In the genomic region with DNA sequence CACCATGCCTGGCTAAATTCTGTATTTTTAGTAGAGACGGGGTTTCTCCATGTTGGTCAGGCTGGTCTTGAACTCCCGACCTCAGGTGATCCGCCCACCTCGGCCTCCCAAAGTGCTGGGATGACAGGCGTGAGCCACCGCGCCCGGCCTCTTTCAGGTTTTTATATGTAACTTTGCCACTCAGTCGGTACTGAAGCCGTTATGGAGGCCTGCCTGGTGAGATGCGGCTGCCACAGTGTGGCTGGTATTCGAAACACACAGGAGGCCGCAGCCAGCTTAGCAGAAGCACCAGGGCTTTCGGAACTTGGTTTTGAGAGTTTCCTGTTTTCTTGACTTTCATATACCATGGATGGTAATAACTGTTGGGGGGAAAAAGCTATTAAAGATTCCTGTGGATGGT, we compare ENCODE assay signal across 8 cellular contexts. TPM values are rescaled to one million over a fixed set of nuclear protein-coding genes. Genes with fewer than 3 reads are reported as not detected.
A peak's percentile ranks its signal among the peaks of the same experiment; 100 is the strongest.
DNase-seq lines count a peak whose midpoint lies in the region; ATAC-seq and TF ChIP-seq lines count a peak whose summit lies in the region.
"Not testable (repeated sequence)": the region's sequence is repeated elsewhere in the genome, so short reads cannot be mapped to it uniquely, and the experiment has no call there.

No MANE protein-coding gene starts in this region.

- not testable (repeated sequence) for H3K27ac ChIP-seq in neural progenitor cell

- H3K4me1 Mint-ChIP-seq in activated CD4-positive, alpha-beta T cell treated with anti-CD3 and anti-CD28 coated beads for 36 hours = peaks cover 22% of the 10 kb centered on the region
- peaks cover 21% of the 10 kb centered on the region for H3K4me1 Mint-ChIP-seq in activated naive CD8-positive, alpha-beta T cell treated with anti-CD3 and anti-CD28 coated beads, Interleukin-2, amount 10 ng/mL, durations not matched to agents 7 days and 5 days
- H3K4me1 Mint-ChIP-seq in glutamatergic neuron (ENCODE audit: low read depth, unreplicated experiment) = not testable (repeated sequence)
- peaks cover 17% of the 10 kb centered on the region for H3K4me1 Mint-ChIP-seq in neural progenitor cell
- H3K4me1 Mint-ChIP-seq in stimulated activated naive CD8-positive, alpha-beta T cell treated with anti-CD3 and anti-CD28 coated beads, Interleukin-15, amount 100 ng/mL, for 72 hours = peaks cover 29% of the 10 kb centered on the region

- CTCF ChIA-PET in activated CD4-positive, alpha-beta T cell treated with anti-CD3 and anti-CD28 coated beads for 36 hours (lab: Charles Lee) = not testable (repeated sequence)

- not testable (repeated sequence) for H3K27me3 ChIP-seq in neural progenitor cell

- not testable (repeated sequence) for H3K9ac ChIP-seq in neural progenitor cell

- POLR2A ChIA-PET in activated CD4-positive, alpha-beta T cell treated with anti-CD3 and anti-CD28 coated beads for 36 hours (lab: Charles Lee); activated naive CD8-positive, alpha-beta T cell treated with anti-CD3 and anti-CD28 coated beads, Interleukin-2, amount 10 ng/mL, durations not matched to agents 7 days and 5 days (lab: Charles Lee): not testable (repeated sequence)

- ATAC-seq in HG02763 (IDR thresholded peaks at IDR 0.05; ENCODE audit: unreplicated experiment) (peak; percentile 28), left colon (peak; percentile 17)
- not testable (repeated sequence) for ATAC-seq in activated CD4-positive, alpha-beta T cell treated with anti-CD3 and anti-CD28 coated beads for 36 hours
- ATAC-seq in activated naive CD8-positive, alpha-beta T cell treated with anti-CD3 and anti-CD28 coated beads, Interleukin-2, amount 10 ng/mL, durations not matched to agents 7 days and 5 days (ENCODE audit: low read depth) = peak; percentile 40
- peak; percentile 35 for ATAC-seq in stimulated activated naive CD8-positive, alpha-beta T cell treated with anti-CD3 and anti-CD28 coated beads, Interleukin-15, amount 100 ng/mL, for 72 hours

- not testable (repeated sequence) for H3K4me1 ChIP-seq in neural progenitor cell

- H3K4me2 ChIP-seq in neural progenitor cell = not testable (repeated sequence)

- not testable (repeated sequence) for H3K4me3 ChIP-seq in AG09309 (ENCODE audit: control insufficient read depth, low read depth, low read length); neural progenitor cell

- DNase-seq in AG09309 (ENCODE audit: low read depth); activated naive CD8-positive, alpha-beta T cell treated with anti-CD3 and anti-CD28 coated beads, Interleukin-2, amount 10 ng/mL, durations not matched to agents 7 days and 5 days; glutamatergic neuron: not testable (repeated sequence)
- peak; percentile 56 for DNase-seq in activated CD4-positive, alpha-beta T cell treated with anti-CD3 and anti-CD28 coated beads for 36 hours
- peak; percentile 11 to 48 for DNase-seq in left colon
- DNase-seq in neural progenitor cell (ENCODE audit: low spot score) = peak; percentile 26
- peak in 1 of 2 donors; percentile 75 for DNase-seq in stimulated activated naive CD8-positive, alpha-beta T cell treated with anti-CD3 and anti-CD28 coated beads, Interleukin-15, amount 100 ng/mL, for 72 hours

- H3K27ac Mint-ChIP-seq in activated CD4-positive, alpha-beta T cell treated with anti-CD3 and anti-CD28 coated beads for 36 hours; neural progenitor cell: not testable (repeated sequence)
- peak overlapping the region; percentile 75 for H3K27ac Mint-ChIP-seq in activated naive CD8-positive, alpha-beta T cell treated with anti-CD3 and anti-CD28 coated beads, Interleukin-2, amount 10 ng/mL, durations not matched to agents 7 days and 5 days
- peak overlapping the region; percentile 62 for H3K27ac Mint-ChIP-seq in glutamatergic neuron (ENCODE audit: unreplicated experiment)
- H3K27ac Mint-ChIP-seq in stimulated activated naive CD8-positive, alpha-beta T cell treated with anti-CD3 and anti-CD28 coated beads, Interleukin-15, amount 100 ng/mL, for 72 hours = peak overlapping the region in 1 of 2 donors; percentile 77

- H3K9me3 ChIP-seq in neural progenitor cell (ENCODE audit: low read depth) = not testable (repeated sequence)

- H3K36me3 Mint-ChIP-seq in activated CD4-positive, alpha-beta T cell treated with anti-CD3 and anti-CD28 coated beads for 36 hours (ENCODE audit: low read depth); activated naive CD8-positive, alpha-beta T cell treated with anti-CD3 and anti-CD28 coated beads, Interleukin-2, amount 10 ng/mL, durations not matched to agents 7 days and 5 days; glutamatergic neuron (ENCODE audit: unreplicated experiment); neural progenitor cell: not testable (repeated sequence)

- not testable (repeated sequence) for H2AFZ ChIP-seq in neural progenitor cell (replicated peaks)

- not testable (repeated sequence) for H3K4me3 Mint-ChIP-seq in activated CD4-positive, alpha-beta T cell treated with anti-CD3 and anti-CD28 coated beads for 36 hours; glutamatergic neuron (ENCODE audit: unreplicated experiment); neural progenitor cell
- peak overlapping the region; percentile 60 for H3K4me3 Mint-ChIP-seq in activated naive CD8-positive, alpha-beta T cell treated with anti-CD3 and anti-CD28 coated beads, Interleukin-2, amount 10 ng/mL, durations not matched to agents 7 days and 5 days
- H3K4me3 Mint-ChIP-seq in stimulated activated naive CD8-positive, alpha-beta T cell treated with anti-CD3 and anti-CD28 coated beads, Interleukin-15, amount 100 ng/mL, for 72 hours = peak overlapping the region in 1 of 2 donors; percentile 56

- TF ChIP-seq CTCF in AG09309 (IDR thresholded peaks at IDR 0.05; ENCODE audit: control insufficient read depth, insufficient read depth, low read depth, low read length, missing control alignments) = peak; percentile 43
- not testable (repeated sequence) for TF ChIP-seq CTCF in glutamatergic neuron (IDR thresholded peaks at IDR 0.05; ENCODE audit: partially characterized antibody, unreplicated experiment); neural progenitor cell (IDR thresholded peaks at IDR 0.05)

- not testable (repeated sequence) for H3K27me3 Mint-ChIP-seq in activated CD4-positive, alpha-beta T cell treated with anti-CD3 and anti-CD28 coated beads for 36 hours; activated naive CD8-positive, alpha-beta T cell treated with anti-CD3 and anti-CD28 coated beads, Interleukin-2, amount 10 ng/mL, durations not matched to agents 7 days and 5 days; stimulated activated naive CD8-positive, alpha-beta T cell treated with anti-CD3 and anti-CD28 coated beads, Interleukin-15, amount 100 ng/mL, for 72 hours
- H3K27me3 Mint-ChIP-seq in glutamatergic neuron (ENCODE audit: unreplicated experiment) = peaks cover 25% of the 10 kb centered on the region
- peaks cover 25% of the 10 kb centered on the region for H3K27me3 Mint-ChIP-seq in neural progenitor cell (ENCODE audit: insufficient read depth, low read depth)

- not testable (repeated sequence) for H3K9me3 Mint-ChIP-seq in activated CD4-positive, alpha-beta T cell treated with anti-CD3 and anti-CD28 coated beads for 36 hours (ENCODE audit: low read depth); activated naive CD8-positive, alpha-beta T cell treated with anti-CD3 and anti-CD28 coated beads, Interleukin-2, amount 10 ng/mL, durations not matched to agents 7 days and 5 days; neural progenitor cell; stimulated activated naive CD8-positive, alpha-beta T cell treated with anti-CD3 and anti-CD28 coated beads, Interleukin-15, amount 100 ng/mL, for 72 hours
- H3K9me3 Mint-ChIP-seq in glutamatergic neuron (ENCODE audit: unreplicated experiment) = peaks cover 15% of the 10 kb centered on the region

- peaks cover 17% of the 10 kb centered on the region for H4K20me1 ChIP-seq in neural progenitor cell (ENCODE audit: low read depth)

- not testable (repeated sequence) for H3K36me3 ChIP-seq in neural progenitor cell

- peaks cover 24% of the 10 kb centered on the region for H3F3A ChIP-seq in neural progenitor cell (ENCODE audit: low read depth)

- intact Hi-C loops in activated CD4-positive, alpha-beta T cell treated with anti-CD3 and anti-CD28 coated beads for 36 hours (cut with DNase I, micrococcal nuclease); left colon (cut with DNase I, micrococcal nuclease): not testable (repeated sequence)

- peaks cover 14% of the 10 kb centered on the region for H3K79me2 ChIP-seq in neural progenitor cell (ENCODE audit: low read depth)

RNA-seq across cellular contexts. Expression of a gene that starts 6.1 kb away (rescaled TPM):
- total RNA-seq in activated CD4-positive, alpha-beta T cell treated with anti-CD3 and anti-CD28 coated beads for 36 hours = 10 to 100 TPM; 54.5 to 60.2 TPM
- 10 to 100 TPM; 63.1 to 64.5 TPM for total RNA-seq in activated naive CD8-positive, alpha-beta T cell treated with anti-CD3 and anti-CD28 coated beads, Interleukin-2, amount 10 ng/mL, durations not matched to agents 7 days and 5 days
- total RNA-seq in glutamatergic neuron (ENCODE audit: unreplicated experiment) (52.3 TPM), left colon (10 to 100 TPM; 50.0 to 56.9 TPM), neural progenitor cell (ENCODE audit: low replicate concordance) (16.6 and 52.6 TPM in 2 replicates)

RNA-seq across cellular contexts. Expression of a gene that starts 43.5 kb away (rescaled TPM):
- 100 to 1,000 TPM in 1 of 2 experiments, 10 to 100 TPM in 1; 92.8 to 127 TPM for total RNA-seq in activated CD4-positive, alpha-beta T cell treated with anti-CD3 and anti-CD28 coated beads for 36 hours
- 10 to 100 TPM; 57.3 to 61.2 TPM for total RNA-seq in activated naive CD8-positive, alpha-beta T cell treated with anti-CD3 and anti-CD28 coated beads, Interleukin-2, amount 10 ng/mL, durations not matched to agents 7 days and 5 days
- 36.4 TPM for total RNA-seq in glutamatergic neuron (ENCODE audit: unreplicated experiment)
- 10 to 100 TPM; 12.6 to 19.1 TPM for total RNA-seq in left colon
- 25.7 and 76.4 TPM in 2 replicates for total RNA-seq in neural progenitor cell (ENCODE audit: low replicate concordance)
